Comparison of ENCODE assay signal across 19 cellular contexts in genomic region chr10:59868974-59869940, GRCh38. TPM values are rescaled to one million over a fixed set of nuclear protein-coding genes. Genes with fewer than 3 reads are reported as not detected.
A peak's percentile ranks its signal among the peaks of the same experiment; 100 is the strongest.
DNase-seq lines count a peak whose midpoint lies in the region; ATAC-seq and TF ChIP-seq lines count a peak whose summit lies in the region.
"Had no signal": no experiment of that assay in that cellular context is flagged by ENCODE, and none has a peak within 500 bp of the region (broad histone marks: within the 10 kb centered on the region; RNA-seq: fewer than 3 reads in every experiment).

No MANE protein-coding gene starts in this region.

- no peak for TF ChIP-seq POLR2A in sigmoid colon (IDR thresholded peaks at IDR 0.05)

- TF ChIP-seq EP300 in sigmoid colon (IDR thresholded peaks at IDR 0.05): no peak

- no peak for TF ChIP-seq CTCF in sigmoid colon (IDR thresholded peaks at IDR 0.05)
- TF ChIP-seq CTCF in progenitor cell of endocrine pancreas (IDR thresholded peaks at IDR 0.05; ENCODE audit: unreplicated experiment): no peak

- H3K4me1 ChIP-seq in sigmoid colon: peaks cover 0 to 87% (median 66%) of the 10 kb centered on the region in 4 donors

- H3K9me3 Mint-ChIP-seq in effector memory CD8-positive, alpha-beta T cell: no peaks in the 10 kb centered on the region
- no peaks in the 10 kb centered on the region for H3K9me3 Mint-ChIP-seq in progenitor cell of endocrine pancreas (ENCODE audit: low read depth)

- no peaks in the 10 kb centered on the region for H3K27me3 ChIP-seq in sigmoid colon
- H3K27me3 ChIP-seq: SJSA1 had no signal

- H3K9me3 ChIP-seq in sigmoid colon: no peaks in the 10 kb centered on the region
- H3K9me3 ChIP-seq: SJSA1 had no signal

- H3K4me3 ChIP-seq in sigmoid colon: no peak overlapping the region
- H3K4me3 ChIP-seq: PC-9, SJSA1 had no signal

- peaks cover 15% of the 10 kb centered on the region for H3K36me3 Mint-ChIP-seq in effector memory CD8-positive, alpha-beta T cell (ENCODE audit: insufficient read depth)
- no peaks in the 10 kb centered on the region for H3K36me3 Mint-ChIP-seq in progenitor cell of endocrine pancreas (ENCODE audit: insufficient read depth)

- WGBS in sigmoid colon, 2 donors: 69 to 87% methylated on average over 9 of the region's 9 CpGs

- H3K4me1 Mint-ChIP-seq in effector memory CD8-positive, alpha-beta T cell (ENCODE audit: low read depth in 2 of 2): peaks cover 52 to 81% of the 10 kb centered on the region in 2 donors
- H3K4me1 Mint-ChIP-seq in progenitor cell of endocrine pancreas (ENCODE audit: low read depth): peaks cover 42% of the 10 kb centered on the region

- H3K4me3 Mint-ChIP-seq in effector memory CD8-positive, alpha-beta T cell: no peak overlapping the region
- no peak overlapping the region for H3K4me3 Mint-ChIP-seq in progenitor cell of endocrine pancreas (ENCODE audit: low read depth)

- peak overlapping the region; percentile 6 to 87 (median 78) for H3K27ac ChIP-seq in sigmoid colon
- H3K27ac ChIP-seq: PC-9, SJSA1 had no signal

- no peaks in the 10 kb centered on the region for H3K27me3 Mint-ChIP-seq in effector memory CD8-positive, alpha-beta T cell
- no peaks in the 10 kb centered on the region for H3K27me3 Mint-ChIP-seq in progenitor cell of endocrine pancreas

- no peaks in the 10 kb centered on the region for H3K36me3 ChIP-seq in sigmoid colon
- H3K36me3 ChIP-seq: SJSA1 had no signal

- DNase-seq in DMS79 (lab: John Stamatoyannopoulos, UW) (peak; percentile 76), LoVo (ENCODE audit: low spot score) (peak; percentile 41), sigmoid colon (no peak), progenitor cell of endocrine pancreas (ENCODE audit: low spot score, unreplicated experiment) (no peak), activated gamma-delta T cell (lab: John Stamatoyannopoulos, UW) (no peak), T-helper 9 cell (no peak)
- DNase-seq in effector memory CD8-positive, alpha-beta T cell: no peak
- DNase-seq in stimulated activated CD8-positive, alpha-beta memory T cell treated with anti-CD3 and anti-CD28 coated beads, Interleukin-4, amount 100 ng/mL, for 48 hours: no peak
- DNase-seq: activated T-cell treated with anti-CD3 and anti-CD28 coated beads for 4 hours; AML-193; central memory CD4-positive, alpha-beta T cell; effector memory CD4-positive, alpha-beta T cell; hypothalamus; NCI-H2029 treated with DMSO at 0.1 percent for 48 hours; NCI-H774; PC-9; right cardiac atrium; T1000 had no signal

- no peak for ATAC-seq in effector memory CD8-positive, alpha-beta T cell (replicated peaks)
- ATAC-seq: right cardiac atrium had no signal

- peak overlapping the region; percentile 4 to 80 for H3K27ac Mint-ChIP-seq in effector memory CD8-positive, alpha-beta T cell
- no peak overlapping the region for H3K27ac Mint-ChIP-seq in progenitor cell of endocrine pancreas

- intact Hi-C loops in sigmoid colon (cut with DNase I): no loop called here

RNA-seq across cellular contexts. Expression of gene CCDC6, which starts 37.1 kb away (rescaled TPM):
- total RNA-seq in sigmoid colon (10 to 100 TPM; 59.2 to 97.5 (median 62.2) TPM), progenitor cell of endocrine pancreas (57.6 TPM in 2 replicates)
- 10 to 100 TPM; 12.6 to 23.5 (median 19.4) TPM for polyA plus RNA-seq in sigmoid colon

Comparison
In these comparisons a context has a peak if more than half of its experiments do, and no peak if none do; other contexts are left out.
1. DNase-seq: peak in DMS79 (single experiment) and LoVo (single experiment); none in effector memory CD8-positive, alpha-beta T cell (0 of 3), sigmoid colon (single experiment), stimulated activated CD8-positive, alpha-beta memory T cell treated with anti-CD3 and anti-CD28 coated beads, Interleukin-4, amount 100 ng/mL, for 48 hours (single experiment), progenitor cell of endocrine pancreas (single experiment), activated gamma-delta T cell (single experiment) and T-helper 9 cell (single experiment).